Comparison of ENCODE assay signal across 26 cellular contexts in genomic region chr9:127369428-127369827, GRCh38.
"Had no signal": no experiment of that assay in that cellular context is flagged by ENCODE, and none has a peak within 500 bp of the region (broad histone marks: within the 10 kb centered on the region; RNA-seq: fewer than 3 reads in every experiment).

No MANE protein-coding gene starts in this region.

- H3K4me1 Mint-ChIP-seq: stimulated activated memory B cell treated with anti-CD40 and anti-IgM and Interleukin-4, amounts not matched to agents 10 μg/mL and 1 μg/mL and 100 μg/mL, for 72 hours had no signal

- H3K27ac ChIP-seq: esophagus muscularis mucosa, right lobe of liver, skin epidermis, stomach, suprapubic skin, uterus, VCaP had no signal

- H3K9me3 ChIP-seq: esophagus muscularis mucosa, right lobe of liver, stomach, suprapubic skin, uterus had no signal

- ATAC-seq: effector memory CD8-positive, alpha-beta T cell; stimulated activated memory B cell treated with anti-CD40 and anti-IgM and Interleukin-4, amounts not matched to agents 10 μg/mL and 1 μg/mL and 100 μg/mL, for 72 hours had no signal

- H3K27ac Mint-ChIP-seq: activated naive CD4-positive, alpha-beta T cell treated with anti-CD3 and anti-CD28 coated beads for 36 hours; effector memory CD8-positive, alpha-beta T cell; stimulated activated memory B cell treated with anti-CD40 and anti-IgM and Interleukin-4, amounts not matched to agents 10 μg/mL and 1 μg/mL and 100 μg/mL, for 72 hours had no signal

- H3K36me3 ChIP-seq: right lobe of liver, uterus had no signal

- H3K4me3 ChIP-seq: dorsolateral prefrontal cortex, esophagus muscularis mucosa, right lobe of liver, skin epidermis, stomach, suprapubic skin, uterus had no signal

- DNase-seq: activated CD4-positive, alpha-beta T cell treated with anti-CD3 and anti-CD28 coated beads, Interleukin-2, amount 50 U/mL, for 1 hour; activated CD4-positive, CD25-positive, alpha-beta regulatory T cell treated with anti-CD3 and anti-CD28 coated beads, Interleukin-2, amount 50 U/mL, for 72 hours; activated CD8-positive, alpha-beta memory T cell treated with anti-CD3 and anti-CD28 coated beads, Interleukin-2, amount 50 U/mL, for 4 hours; activated effector memory CD4-positive, alpha-beta T cell treated with Interleukin-2 at 50 U/mL for 16 hours; activated naive CD4-positive, alpha-beta T cell treated with anti-CD3 and anti-CD28 coated beads for 36 hours; activated T-cell treated with anti-CD3 and anti-CD28 coated beads, Interleukin-2, amount 50 U/mL, for 48 hours; amygdala; effector memory CD8-positive, alpha-beta T cell; glutamatergic neuron; islet precursor cell; left cardiac atrium; mesenchymal stem cell; posterior cingulate gyrus; right lobe of liver; stimulated activated CD4-positive, alpha-beta T cell treated with anti-CD3 and anti-CD28 coated beads, Interleukin-2, amount 100 ng/mL, for 24 hours; stomach; trophoblast cell; uterus had no signal

- H3K9me3 Mint-ChIP-seq: activated naive CD4-positive, alpha-beta T cell treated with anti-CD3 and anti-CD28 coated beads for 36 hours; effector memory CD8-positive, alpha-beta T cell; stimulated activated memory B cell treated with anti-CD40 and anti-IgM and Interleukin-4, amounts not matched to agents 10 μg/mL and 1 μg/mL and 100 μg/mL, for 72 hours had no signal

- H3K4me1 ChIP-seq: esophagus muscularis mucosa, right lobe of liver, stomach, suprapubic skin, uterus had no signal

- FAIRE-seq: colon, frontal cortex had no signal

- H3K4me3 Mint-ChIP-seq: activated naive CD4-positive, alpha-beta T cell treated with anti-CD3 and anti-CD28 coated beads for 36 hours; effector memory CD8-positive, alpha-beta T cell; stimulated activated memory B cell treated with anti-CD40 and anti-IgM and Interleukin-4, amounts not matched to agents 10 μg/mL and 1 μg/mL and 100 μg/mL, for 72 hours had no signal

- H3K27me3 ChIP-seq: dorsolateral prefrontal cortex, esophagus muscularis mucosa, right lobe of liver, stomach, suprapubic skin, uterus had no signal

- H3K27me3 Mint-ChIP-seq: stimulated activated memory B cell treated with anti-CD40 and anti-IgM and Interleukin-4, amounts not matched to agents 10 μg/mL and 1 μg/mL and 100 μg/mL, for 72 hours had no signal
